ENCODE assay signal across 1 cellular context in the genomic region with DNA sequence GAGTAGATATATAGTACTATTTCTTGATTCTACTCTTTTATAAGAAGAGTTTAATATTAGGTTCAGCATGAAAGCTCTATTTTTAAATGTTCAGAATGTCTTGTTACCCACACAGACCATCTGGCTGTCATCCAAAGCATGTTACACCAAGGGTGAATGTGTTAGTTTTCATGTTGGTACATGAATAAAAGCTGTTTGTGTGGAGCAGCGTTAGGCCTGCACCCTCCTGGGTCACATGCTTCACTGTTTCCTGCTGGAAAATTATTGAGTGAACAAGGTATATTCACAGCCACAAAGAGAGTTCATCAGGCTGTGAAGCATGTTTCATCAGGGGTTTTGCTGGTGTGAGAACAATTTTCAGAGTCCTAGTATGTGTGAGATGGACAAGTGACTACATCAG.
TF ChIP-seq lines count a peak whose summit lies in the region.

No MANE protein-coding gene starts in this region.

TF ChIP-seq in GM23338, 12 proteins besides CTCF, POLR2A, EP300 and RAD21 (continued from another document):
- TF ChIP-seq, protein P1, sequence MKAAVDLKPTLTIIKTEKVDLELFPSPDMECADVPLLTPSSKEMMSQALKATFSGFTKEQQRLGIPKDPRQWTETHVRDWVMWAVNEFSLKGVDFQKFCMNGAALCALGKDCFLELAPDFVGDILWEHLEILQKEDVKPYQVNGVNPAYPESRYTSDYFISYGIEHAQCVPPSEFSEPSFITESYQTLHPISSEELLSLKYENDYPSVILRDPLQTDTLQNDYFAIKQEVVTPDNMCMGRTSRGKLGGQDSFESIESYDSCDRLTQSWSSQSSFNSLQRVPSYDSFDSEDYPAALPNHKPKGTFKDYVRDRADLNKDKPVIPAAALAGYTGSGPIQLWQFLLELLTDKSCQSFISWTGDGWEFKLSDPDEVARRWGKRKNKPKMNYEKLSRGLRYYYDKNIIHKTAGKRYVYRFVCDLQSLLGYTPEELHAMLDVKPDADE (IDR thresholded peaks at IDR 0.05): no peak
- no peak for TF ChIP-seq EZH2 (IDR thresholded peaks at IDR 0.05; ENCODE audit: low read depth, unreplicated experiment)
TF ChIP-seq in GM23338: peak in this region for 0.
